3 cellular contexts compared by ENCODE assay signal in the genomic region with DNA sequence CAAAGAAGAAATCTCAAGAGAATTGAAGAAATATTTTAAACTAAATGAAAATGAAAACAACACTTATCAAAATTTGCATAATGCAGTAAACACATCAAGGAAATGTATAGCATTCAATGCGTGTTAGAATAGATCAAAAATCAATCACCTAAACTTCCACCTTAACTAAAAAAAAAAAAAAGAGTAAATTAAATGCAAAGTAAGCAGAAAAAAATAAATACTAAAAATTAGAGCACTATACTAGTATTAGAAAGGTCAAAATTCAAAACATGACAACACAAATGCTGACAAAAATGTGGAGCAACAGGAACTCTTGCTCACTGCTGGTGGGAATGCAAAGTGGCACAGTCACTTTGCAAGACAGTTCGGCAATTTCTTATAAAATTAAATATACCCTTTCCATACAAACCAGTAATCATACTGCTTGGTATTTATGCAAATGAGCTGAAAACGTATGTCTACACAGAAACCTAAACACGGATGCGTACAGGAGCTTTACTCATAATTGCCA.
TF ChIP-seq lines count a peak whose summit lies in the region.

No MANE protein-coding gene starts in this region.

TF ChIP-seq in A549, 52 proteins besides CTCF, POLR2A, EP300 and RAD21:
- TF ChIP-seq TP53 (CRISPR knock-in tag; IDR thresholded peaks at IDR 0.05), result no peak
- no peak for TF ChIP-seq CHD2 (IDR thresholded peaks at IDR 0.05; ENCODE audit: low read length, partially characterized antibody)
- TF ChIP-seq SREBF2 (IDR thresholded peaks at IDR 0.05), result no peak
- peak; percentile 91 for TF ChIP-seq MAFK (IDR thresholded peaks at IDR 0.05; ENCODE audit: partially characterized antibody)

TF ChIP-seq in IMR-90, 13 proteins besides CTCF, POLR2A, EP300 and RAD21:
- peak; percentile 83 for TF ChIP-seq MAFK (IDR thresholded peaks at IDR 0.05; ENCODE audit: low read depth, low read length)
- TF ChIP-seq CHD1 (IDR thresholded peaks at IDR 0.05; ENCODE audit: low read depth, low read length), result no peak

TF ChIP-seq in H1, 55 proteins besides CTCF, POLR2A, EP300 and RAD21:
- TF ChIP-seq MAFK (IDR thresholded peaks at IDR 0.05; ENCODE audit: low read depth, low read length) (peak; percentile 24; the same call in 1 of the 2 replicates), CHD1 (IDR thresholded peaks at IDR 0.05; ENCODE audit: low read depth, low read length) (no peak)
